Comparison of ENCODE assay signal across 37 cellular contexts in genomic region chr6:53125276-53125675, GRCh38. TPM values are rescaled to one million over a fixed set of nuclear protein-coding genes. Genes with fewer than 3 reads are reported as not detected.
"Had no signal": no experiment of that assay in that cellular context is flagged by ENCODE, and none has a peak within 500 bp of the region (broad histone marks: within the 10 kb centered on the region; RNA-seq: fewer than 3 reads in every experiment).

No MANE protein-coding gene starts in this region.

- H3K9me3 ChIP-seq: MG63 had no signal

- H3K36me3 ChIP-seq: MG63 had no signal

- H3K9ac ChIP-seq: KMS-11 had no signal

- DNase-seq: Karpas-422, Kasumi-1, MG63, MM.1S, MV-4-11, NCI-H1048, NCI-H1092, NCI-H1092 treated with DMSO at 0.1 percent for 48 hours, NCI-H1105, NCI-H1105 treated with DMSO at 0.1 percent for 48 hours, NCI-H1417, NCI-H1417 treated with DMSO at 0.1 percent for 48 hours, NCI-H1436, NCI-H1436 treated with DMSO at 0.1 percent for 48 hours, NCI-H146, NCI-H1694, NCI-H1694 treated with DMSO at 0.1 percent for 48 hours, NCI-H187, NCI-H187 treated with DMSO at 0.1 percent for 48 hours, NCI-H1930, NCI-H2029, NCI-H2029 treated with DMSO at 0.1 percent for 48 hours, NCI-H2081, NCI-H2081 treated with DMSO at 0.1 percent for 48 hours, NCI-H2107, NCI-H2171, NCI-H2171 treated with DMSO at 0.1 percent for 48 hours, NCI-H2227 treated with DMSO at 0.1 percent for 48 hours, NCI-H226, NCI-H345, NCI-H446, NCI-H446 treated with DMSO at 0.1 percent for 48 hours, NCI-H510A had no signal

- H3K27me3 ChIP-seq: MG63 had no signal

- H3K27ac ChIP-seq: KMS-11 had no signal

- H3K4me2 ChIP-seq: KMS-11 had no signal

- H3K4me3 ChIP-seq: MG63 had no signal

RNA-seq across cellular contexts. Expression of gene GCM1, which starts 23.4 kb away (rescaled TPM):
- total RNA-seq: LHCN-M2, M059J, MCF 10A had no signal
